1 cellular context compared by ENCODE assay signal in the genomic region with DNA sequence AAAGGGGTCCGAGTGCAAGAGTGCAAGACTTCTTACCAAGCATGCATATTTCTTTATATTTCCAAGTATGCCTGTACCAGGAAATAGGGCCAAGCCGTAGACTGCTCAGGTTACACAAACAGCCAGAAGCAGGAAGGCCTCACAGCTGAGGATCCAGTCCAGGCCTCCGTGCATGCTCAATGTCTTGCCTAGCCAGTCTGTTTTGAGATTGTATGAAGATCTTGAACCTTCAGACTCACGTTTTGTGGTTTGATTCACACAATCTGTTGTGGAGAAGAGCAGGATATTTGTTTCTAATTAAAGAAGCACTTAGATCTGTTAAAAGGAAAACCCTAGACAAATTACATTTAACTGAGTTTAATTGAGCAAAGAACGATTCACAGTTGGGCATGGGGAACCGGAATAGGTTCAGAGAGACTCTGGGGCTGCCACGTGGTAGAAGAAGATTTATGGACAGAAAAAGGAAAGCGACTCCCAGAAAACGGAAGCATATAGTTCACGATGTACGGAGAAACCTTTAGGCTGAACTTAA.
TF ChIP-seq lines count a peak whose summit lies in the region.

No MANE protein-coding gene starts in this region.

TF ChIP-seq in GM12878, 131 proteins besides CTCF, POLR2A, EP300 and RAD21 (continued from another document):
- TF ChIP-seq, protein P1, sequence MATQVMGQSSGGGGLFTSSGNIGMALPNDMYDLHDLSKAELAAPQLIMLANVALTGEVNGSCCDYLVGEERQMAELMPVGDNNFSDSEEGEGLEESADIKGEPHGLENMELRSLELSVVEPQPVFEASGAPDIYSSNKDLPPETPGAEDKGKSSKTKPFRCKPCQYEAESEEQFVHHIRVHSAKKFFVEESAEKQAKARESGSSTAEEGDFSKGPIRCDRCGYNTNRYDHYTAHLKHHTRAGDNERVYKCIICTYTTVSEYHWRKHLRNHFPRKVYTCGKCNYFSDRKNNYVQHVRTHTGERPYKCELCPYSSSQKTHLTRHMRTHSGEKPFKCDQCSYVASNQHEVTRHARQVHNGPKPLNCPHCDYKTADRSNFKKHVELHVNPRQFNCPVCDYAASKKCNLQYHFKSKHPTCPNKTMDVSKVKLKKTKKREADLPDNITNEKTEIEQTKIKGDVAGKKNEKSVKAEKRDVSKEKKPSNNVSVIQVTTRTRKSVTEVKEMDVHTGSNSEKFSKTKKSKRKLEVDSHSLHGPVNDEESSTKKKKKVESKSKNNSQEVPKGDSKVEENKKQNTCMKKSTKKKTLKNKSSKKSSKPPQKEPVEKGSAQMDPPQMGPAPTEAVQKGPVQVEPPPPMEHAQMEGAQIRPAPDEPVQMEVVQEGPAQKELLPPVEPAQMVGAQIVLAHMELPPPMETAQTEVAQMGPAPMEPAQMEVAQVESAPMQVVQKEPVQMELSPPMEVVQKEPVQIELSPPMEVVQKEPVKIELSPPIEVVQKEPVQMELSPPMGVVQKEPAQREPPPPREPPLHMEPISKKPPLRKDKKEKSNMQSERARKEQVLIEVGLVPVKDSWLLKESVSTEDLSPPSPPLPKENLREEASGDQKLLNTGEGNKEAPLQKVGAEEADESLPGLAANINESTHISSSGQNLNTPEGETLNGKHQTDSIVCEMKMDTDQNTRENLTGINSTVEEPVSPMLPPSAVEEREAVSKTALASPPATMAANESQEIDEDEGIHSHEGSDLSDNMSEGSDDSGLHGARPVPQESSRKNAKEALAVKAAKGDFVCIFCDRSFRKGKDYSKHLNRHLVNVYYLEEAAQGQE (IDR thresholded peaks at IDR 0.05; ENCODE audit: low read depth, low read length), result no peak
- TF ChIP-seq CHD4 (IDR thresholded peaks at IDR 0.05) (no peak), MXI1 (IDR thresholded peaks at IDR 0.05; ENCODE audit: low read depth, low read length) (no peak), RCOR1 (conservative IDR thresholded peaks at IDR 0.05; ENCODE audit: low read depth, low read length) (no peak), PAX5 (IDR thresholded peaks at IDR 0.05; ENCODE audit: borderline replicate concordance, low read depth, low read length) (no peak), FOXK2 (IDR thresholded peaks at IDR 0.05) (no peak)
- TF ChIP-seq, protein P2, sequence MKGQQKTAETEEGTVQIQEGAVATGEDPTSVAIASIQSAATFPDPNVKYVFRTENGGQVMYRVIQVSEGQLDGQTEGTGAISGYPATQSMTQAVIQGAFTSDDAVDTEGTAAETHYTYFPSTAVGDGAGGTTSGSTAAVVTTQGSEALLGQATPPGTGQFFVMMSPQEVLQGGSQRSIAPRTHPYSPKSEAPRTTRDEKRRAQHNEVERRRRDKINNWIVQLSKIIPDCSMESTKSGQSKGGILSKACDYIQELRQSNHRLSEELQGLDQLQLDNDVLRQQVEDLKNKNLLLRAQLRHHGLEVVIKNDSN (IDR thresholded peaks at IDR 0.05; ENCODE audit: borderline replicate concordance, extremely low read length, insufficient read depth, low read depth, low read length), result no peak
- TF ChIP-seq, protein P3, sequence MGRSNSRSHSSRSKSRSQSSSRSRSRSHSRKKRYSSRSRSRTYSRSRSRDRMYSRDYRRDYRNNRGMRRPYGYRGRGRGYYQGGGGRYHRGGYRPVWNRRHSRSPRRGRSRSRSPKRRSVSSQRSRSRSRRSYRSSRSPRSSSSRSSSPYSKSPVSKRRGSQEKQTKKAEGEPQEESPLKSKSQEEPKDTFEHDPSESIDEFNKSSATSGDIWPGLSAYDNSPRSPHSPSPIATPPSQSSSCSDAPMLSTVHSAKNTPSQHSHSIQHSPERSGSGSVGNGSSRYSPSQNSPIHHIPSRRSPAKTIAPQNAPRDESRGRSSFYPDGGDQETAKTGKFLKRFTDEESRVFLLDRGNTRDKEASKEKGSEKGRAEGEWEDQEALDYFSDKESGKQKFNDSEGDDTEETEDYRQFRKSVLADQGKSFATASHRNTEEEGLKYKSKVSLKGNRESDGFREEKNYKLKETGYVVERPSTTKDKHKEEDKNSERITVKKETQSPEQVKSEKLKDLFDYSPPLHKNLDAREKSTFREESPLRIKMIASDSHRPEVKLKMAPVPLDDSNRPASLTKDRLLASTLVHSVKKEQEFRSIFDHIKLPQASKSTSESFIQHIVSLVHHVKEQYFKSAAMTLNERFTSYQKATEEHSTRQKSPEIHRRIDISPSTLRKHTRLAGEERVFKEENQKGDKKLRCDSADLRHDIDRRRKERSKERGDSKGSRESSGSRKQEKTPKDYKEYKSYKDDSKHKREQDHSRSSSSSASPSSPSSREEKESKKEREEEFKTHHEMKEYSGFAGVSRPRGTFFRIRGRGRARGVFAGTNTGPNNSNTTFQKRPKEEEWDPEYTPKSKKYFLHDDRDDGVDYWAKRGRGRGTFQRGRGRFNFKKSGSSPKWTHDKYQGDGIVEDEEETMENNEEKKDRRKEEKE (IDR thresholded peaks at IDR 0.05), result no peak
- TF ChIP-seq, protein P4, sequence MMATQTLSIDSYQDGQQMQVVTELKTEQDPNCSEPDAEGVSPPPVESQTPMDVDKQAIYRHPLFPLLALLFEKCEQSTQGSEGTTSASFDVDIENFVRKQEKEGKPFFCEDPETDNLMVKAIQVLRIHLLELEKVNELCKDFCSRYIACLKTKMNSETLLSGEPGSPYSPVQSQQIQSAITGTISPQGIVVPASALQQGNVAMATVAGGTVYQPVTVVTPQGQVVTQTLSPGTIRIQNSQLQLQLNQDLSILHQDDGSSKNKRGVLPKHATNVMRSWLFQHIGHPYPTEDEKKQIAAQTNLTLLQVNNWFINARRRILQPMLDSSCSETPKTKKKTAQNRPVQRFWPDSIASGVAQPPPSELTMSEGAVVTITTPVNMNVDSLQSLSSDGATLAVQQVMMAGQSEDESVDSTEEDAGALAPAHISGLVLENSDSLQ (IDR thresholded peaks at IDR 0.05), result no peak
- TF ChIP-seq, protein P5, sequence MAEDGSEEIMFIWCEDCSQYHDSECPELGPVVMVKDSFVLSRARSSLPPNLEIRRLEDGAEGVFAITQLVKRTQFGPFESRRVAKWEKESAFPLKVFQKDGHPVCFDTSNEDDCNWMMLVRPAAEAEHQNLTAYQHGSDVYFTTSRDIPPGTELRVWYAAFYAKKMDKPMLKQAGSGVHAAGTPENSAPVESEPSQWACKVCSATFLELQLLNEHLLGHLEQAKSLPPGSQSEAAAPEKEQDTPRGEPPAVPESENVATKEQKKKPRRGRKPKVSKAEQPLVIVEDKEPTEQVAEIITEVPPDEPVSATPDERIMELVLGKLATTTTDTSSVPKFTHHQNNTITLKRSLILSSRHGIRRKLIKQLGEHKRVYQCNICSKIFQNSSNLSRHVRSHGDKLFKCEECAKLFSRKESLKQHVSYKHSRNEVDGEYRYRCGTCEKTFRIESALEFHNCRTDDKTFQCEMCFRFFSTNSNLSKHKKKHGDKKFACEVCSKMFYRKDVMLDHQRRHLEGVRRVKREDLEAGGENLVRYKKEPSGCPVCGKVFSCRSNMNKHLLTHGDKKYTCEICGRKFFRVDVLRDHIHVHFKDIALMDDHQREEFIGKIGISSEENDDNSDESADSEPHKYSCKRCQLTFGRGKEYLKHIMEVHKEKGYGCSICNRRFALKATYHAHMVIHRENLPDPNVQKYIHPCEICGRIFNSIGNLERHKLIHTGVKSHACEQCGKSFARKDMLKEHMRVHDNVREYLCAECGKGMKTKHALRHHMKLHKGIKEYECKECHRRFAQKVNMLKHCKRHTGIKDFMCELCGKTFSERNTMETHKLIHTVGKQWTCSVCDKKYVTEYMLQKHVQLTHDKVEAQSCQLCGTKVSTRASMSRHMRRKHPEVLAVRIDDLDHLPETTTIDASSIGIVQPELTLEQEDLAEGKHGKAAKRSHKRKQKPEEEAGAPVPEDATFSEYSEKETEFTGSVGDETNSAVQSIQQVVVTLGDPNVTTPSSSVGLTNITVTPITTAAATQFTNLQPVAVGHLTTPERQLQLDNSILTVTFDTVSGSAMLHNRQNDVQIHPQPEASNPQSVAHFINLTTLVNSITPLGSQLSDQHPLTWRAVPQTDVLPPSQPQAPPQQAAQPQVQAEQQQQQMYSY (CRISPR knock-in tag; IDR thresholded peaks at IDR 0.05), result no peak
TF ChIP-seq in GM12878: peak in this region for 0.
